ENCODE assay signal across 9 cellular contexts in the genomic region with DNA sequence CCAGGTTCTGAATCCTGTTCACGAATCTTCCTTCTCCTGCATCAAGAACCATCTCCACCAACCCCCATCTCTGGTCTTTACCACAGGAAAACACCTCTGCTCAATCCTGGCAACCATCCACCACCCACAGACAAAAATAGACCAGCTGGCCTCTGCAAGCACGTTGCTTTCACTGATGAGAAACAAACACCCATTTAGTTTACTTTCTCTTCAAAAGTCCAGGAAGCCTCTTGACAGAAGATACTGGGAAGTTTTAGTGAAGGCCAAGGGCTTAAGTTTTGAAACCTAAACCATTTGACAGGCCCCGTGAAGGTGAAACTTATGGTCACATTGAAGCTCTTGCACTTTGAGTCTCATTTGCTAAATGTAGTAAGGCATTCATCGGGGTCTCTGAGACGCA.
DNase-seq lines count a peak whose midpoint lies in the region; ATAC-seq and TF ChIP-seq lines count a peak whose summit lies in the region.
"Had no signal": no experiment of that assay in that cellular context is flagged by ENCODE, and none has a peak within 500 bp of the region (broad histone marks: within the 10 kb centered on the region; RNA-seq: fewer than 3 reads in every experiment).

No MANE protein-coding gene starts in this region.

- H3K27ac ChIP-seq in neural progenitor cell = no peak overlapping the region
- H3K27ac ChIP-seq: ovary had no signal

- intact Hi-C loops in cardiac septum (cut with DNase I) = loop anchor here (2.0 to 5.0 kb wide), 3 partner anchors 40 to 74 kb away; no protein-coding TSS in a partner anchor

- no peaks in the 10 kb centered on the region for H3F3A ChIP-seq in neural progenitor cell (ENCODE audit: low read depth)

- ATAC-seq in HG02759 (IDR thresholded peaks at IDR 0.05; ENCODE audit: unreplicated experiment) (peak; percentile 59), GM19035 (IDR thresholded peaks at IDR 0.05; ENCODE audit: unreplicated experiment) (no peak), GM19455 (IDR thresholded peaks at IDR 0.05; ENCODE audit: unreplicated experiment) (no peak)

- H3K4me3 Mint-ChIP-seq in neural progenitor cell = no peak overlapping the region

- H4K20me1 ChIP-seq in neural progenitor cell (ENCODE audit: low read depth) = no peaks in the 10 kb centered on the region

- no peak overlapping the region for H3K4me2 ChIP-seq in neural progenitor cell

- DNase-seq in NCI-H510A treated with DMSO at 0.1 percent for 48 hours (lab: John Stamatoyannopoulos, UW) (peak; percentile 8), NCI-H510A (lab: John Stamatoyannopoulos, UW) (no peak), SK-MEL-5 (ENCODE audit: low read depth, low spot score) (peak; percentile 22), cardiac septum (ENCODE audit: low spot score) (peak; percentile 82), neural progenitor cell (ENCODE audit: low spot score) (no peak)

- H3K4me1 Mint-ChIP-seq in neural progenitor cell = peaks cover 3% of the 10 kb centered on the region

- in situ Hi-C loops in SK-MEL-5 (cut with HindIII; ENCODE audit: low pct_unique_long_range_greater_than_20kb, low sequenced_read_pairs) = no loop called here

- H2AFZ ChIP-seq in neural progenitor cell (replicated peaks) = no peak overlapping the region

- no peak overlapping the region for H3K27ac Mint-ChIP-seq in neural progenitor cell

- H3K4me3 ChIP-seq in neural progenitor cell = no peak overlapping the region
- H3K4me3 ChIP-seq: ovary had no signal

- no peaks in the 10 kb centered on the region for H3K36me3 ChIP-seq in neural progenitor cell
- H3K36me3 ChIP-seq: ovary had no signal

- H3K27me3 ChIP-seq in neural progenitor cell = no peaks in the 10 kb centered on the region
- H3K27me3 ChIP-seq: ovary had no signal

- peaks cover 2% of the 10 kb centered on the region for H3K36me3 Mint-ChIP-seq in neural progenitor cell

- H3K27me3 Mint-ChIP-seq in neural progenitor cell (ENCODE audit: insufficient read depth, low read depth) = peaks cover 3% of the 10 kb centered on the region

- H3K4me1 ChIP-seq in neural progenitor cell = no peaks in the 10 kb centered on the region

- no peaks in the 10 kb centered on the region for H3K9me3 ChIP-seq in neural progenitor cell (ENCODE audit: low read depth)
- H3K9me3 ChIP-seq: ovary had no signal

- H3K9ac ChIP-seq in neural progenitor cell = no peak overlapping the region

- H3K9me3 Mint-ChIP-seq in neural progenitor cell = no peaks in the 10 kb centered on the region

- H3K79me2 ChIP-seq in neural progenitor cell (ENCODE audit: low read depth) = no peaks in the 10 kb centered on the region

- no peak for TF ChIP-seq CTCF in neural progenitor cell (IDR thresholded peaks at IDR 0.05)

Comparison
In these comparisons a context has a peak if more than half of its experiments do, and no peak if none do; other contexts are left out.
1. DNase-seq: peak in NCI-H510A treated with DMSO at 0.1 percent for 48 hours (single experiment), SK-MEL-5 (single experiment) and cardiac septum (single experiment); none in NCI-H510A (single experiment) and neural progenitor cell (single experiment).